In the genomic region with DNA sequence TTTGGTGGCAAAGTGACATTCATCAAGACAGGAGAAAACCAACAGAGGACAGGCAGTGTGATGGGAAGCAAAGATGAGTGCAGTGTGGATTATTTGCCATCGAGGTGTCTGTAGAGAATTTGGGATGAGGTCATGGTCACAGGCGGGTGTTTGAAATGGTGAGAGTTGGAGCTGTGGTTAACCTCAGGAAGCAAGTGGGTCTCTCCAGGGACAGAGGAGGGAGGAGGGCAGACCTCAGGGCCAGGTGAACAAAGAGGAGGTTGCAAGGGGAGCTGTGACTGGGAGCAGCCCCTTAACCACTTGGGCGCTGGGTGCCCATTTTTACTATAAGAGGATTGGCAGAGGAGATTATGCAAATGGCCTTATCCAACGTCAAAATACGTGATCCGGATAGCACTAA, we compare ENCODE assay signal across 21 cellular contexts. TPM values are rescaled to one million over a fixed set of nuclear protein-coding genes. Genes with fewer than 3 reads are reported as not detected.
"Had no signal": no experiment of that assay in that cellular context is flagged by ENCODE, and none has a peak within 500 bp of the region (broad histone marks: within the 10 kb centered on the region; RNA-seq: fewer than 3 reads in every experiment).

No MANE protein-coding gene starts in this region.

- H3K4me3 ChIP-seq: dorsolateral prefrontal cortex, esophagus muscularis mucosa, gastrocnemius medialis, heart right ventricle, ovary, right atrium auricular region, smooth muscle cell, tibial artery had no signal

- DNase-seq: cortex of kidney; dorsolateral prefrontal cortex; effector CD8-positive, alpha-beta T cell; gastrocnemius medialis; heart right ventricle; hypothalamus; kidney glomerular epithelial cell; mesendoderm; naive B cell; ovary; stimulated activated CD4-positive, alpha-beta T cell treated with anti-CD3 and anti-CD28 coated beads, Interleukin-4, amount 100 ng/mL, for 1 hour; stimulated activated CD8-positive, alpha-beta memory T cell treated with anti-CD3 and anti-CD28 coated beads, Interleukin-4, amount 100 ng/mL, for 48 hours; stimulated activated naive CD8-positive, alpha-beta T cell treated with anti-CD3 and anti-CD28 coated beads, Interleukin-15, Interleukin-2, amounts not matched to agents 100 U/mL and 50 U/mL, for 24 hours; tibial artery had no signal

- H3K4me1 Mint-ChIP-seq: stimulated activated effector memory CD8-positive, alpha-beta T cell treated with anti-CD3 and anti-CD28 coated beads, Interleukin-12 subunit alpha, Interleukin-12 subunit beta, amount 100 ng/mL, for 72 hours had no signal

- H3K9me3 Mint-ChIP-seq: nephron; stimulated activated effector memory CD8-positive, alpha-beta T cell treated with anti-CD3 and anti-CD28 coated beads, Interleukin-12 subunit alpha, Interleukin-12 subunit beta, amount 100 ng/mL, for 72 hours had no signal

- H3K27ac Mint-ChIP-seq: naive B cell; nephron; stimulated activated effector memory CD8-positive, alpha-beta T cell treated with anti-CD3 and anti-CD28 coated beads, Interleukin-12 subunit alpha, Interleukin-12 subunit beta, amount 100 ng/mL, for 72 hours had no signal

- H3K4me2 ChIP-seq: smooth muscle cell had no signal

- H3K4me3 Mint-ChIP-seq: naive B cell; nephron; stimulated activated effector memory CD8-positive, alpha-beta T cell treated with anti-CD3 and anti-CD28 coated beads, Interleukin-12 subunit alpha, Interleukin-12 subunit beta, amount 100 ng/mL, for 72 hours had no signal

- ATAC-seq: gastrocnemius medialis; heart right ventricle; stimulated activated effector memory CD8-positive, alpha-beta T cell treated with anti-CD3 and anti-CD28 coated beads, Interleukin-12 subunit alpha, Interleukin-12 subunit beta, amount 100 ng/mL, for 72 hours; stimulated activated naive CD8-positive, alpha-beta T cell treated with anti-CD3 and anti-CD28 coated beads, Interleukin-15, Interleukin-2, amounts not matched to agents 100 U/mL and 50 U/mL, for 24 hours had no signal

- H3K36me3 ChIP-seq: esophagus muscularis mucosa, gastrocnemius medialis, heart right ventricle, ovary, right atrium auricular region, tibial artery had no signal

- H3K4me1 ChIP-seq: esophagus muscularis mucosa, gastrocnemius medialis, heart right ventricle, right atrium auricular region, tibial artery had no signal

- H3K9me3 ChIP-seq: gastrocnemius medialis, ovary, right atrium auricular region, tibial artery had no signal

- H3K36me3 Mint-ChIP-seq: stimulated activated effector memory CD8-positive, alpha-beta T cell treated with anti-CD3 and anti-CD28 coated beads, Interleukin-12 subunit alpha, Interleukin-12 subunit beta, amount 100 ng/mL, for 72 hours had no signal

- H3K27ac ChIP-seq: dorsolateral prefrontal cortex, esophagus muscularis mucosa, gastrocnemius medialis, heart right ventricle, ovary, right atrium auricular region, tibial artery had no signal

- H3K27me3 ChIP-seq: ovary, right atrium auricular region had no signal

RNA-seq across cellular contexts. Expression of gene FZD10, which starts 7.0 kb away (rescaled TPM):
- total RNA-seq: fibroblast of villous mesenchyme, liver had no signal
